25 cellular contexts compared by ENCODE assay signal in genomic region chr12:123984903-123985302, GRCh38. TPM values are rescaled to one million over a fixed set of nuclear protein-coding genes. Genes with fewer than 3 reads are reported as not detected.
DNase-seq lines count a peak whose midpoint lies in the region; ATAC-seq and TF ChIP-seq lines count a peak whose summit lies in the region.
"Had no signal": no experiment of that assay in that cellular context is flagged by ENCODE, and none has a peak within 500 bp of the region (broad histone marks: within the 10 kb centered on the region; RNA-seq: fewer than 3 reads in every experiment).

No MANE protein-coding gene starts in this region.

- WGBS in lower leg skin, 2 donors: 91 to 95% methylated on average over 4 of the region's 4 CpGs

- no peaks in the 10 kb centered on the region for H3K9me3 Mint-ChIP-seq in activated T-helper 17 cell treated with anti-CD3 and anti-CD28 coated beads, Interleukin-2, amount 50 U/mL, for 72 hours
- no peaks in the 10 kb centered on the region for H3K9me3 Mint-ChIP-seq in nephron
- H3K9me3 Mint-ChIP-seq: activated B cell treated with CpG ODN at 0.5 μM for 24 hours; CD4-positive, alpha-beta memory T cell; natural killer cell treated with Interleukin-12 subunit alpha and Interleukin-12 subunit beta and Interleukin-15 and Interleukin-18, amount 100 ng/mL, for 72 hours had no signal

- H3K36me3 Mint-ChIP-seq in activated T-helper 17 cell treated with anti-CD3 and anti-CD28 coated beads, Interleukin-2, amount 50 U/mL, for 72 hours (ENCODE audit: low read depth): peaks cover 67% of the 10 kb centered on the region
- peaks cover 40% of the 10 kb centered on the region for H3K36me3 Mint-ChIP-seq in nephron (ENCODE audit: low read depth)

- no peak overlapping the region for H3K4me3 Mint-ChIP-seq in activated T-helper 17 cell treated with anti-CD3 and anti-CD28 coated beads, Interleukin-2, amount 50 U/mL, for 72 hours
- H3K4me3 Mint-ChIP-seq in nephron: no peak overlapping the region
- H3K4me3 Mint-ChIP-seq: activated B cell treated with CpG ODN at 0.5 μM for 24 hours; B cell; CD4-positive, alpha-beta memory T cell; natural killer cell treated with Interleukin-12 subunit alpha and Interleukin-12 subunit beta and Interleukin-15 and Interleukin-18, amount 100 ng/mL, for 72 hours had no signal

- H3K4me3 ChIP-seq in lower leg skin (ENCODE audit: low read depth, poor library complexity, severe bottlenecking): no peak overlapping the region
- H3K4me3 ChIP-seq: SK-N-MC, skin epidermis, thoracic aorta had no signal

- DNase-seq in GM10248 (ENCODE audit: extremely low spot score) (peak; percentile 34), GM13976 (ENCODE audit: low spot score) (peak; percentile 26), NCI-H1436 (lab: John Stamatoyannopoulos, UW) (no peak), HT-29 (ENCODE audit: low spot score) (no peak), lower leg skin (ENCODE audit: low spot score in 2 of 2) (no peak)
- DNase-seq: ACHN; activated B cell treated with CpG ODN at 0.5 μM for 24 hours; activated CD4-positive, alpha-beta T cell treated with anti-CD3 and anti-CD28 coated beads, Interleukin-2, amount 50 U/mL, for 1 hour; activated effector memory CD4-positive, alpha-beta T cell treated with anti-CD3 and anti-CD28 coated beads, Interleukin-2, amount 50 U/mL, for 16 hours; activated T-cell treated with anti-CD3 and anti-CD28 coated beads, Interleukin-2, amount 50 U/mL, for 1 hour; CD4-positive, alpha-beta memory T cell; foreskin melanocyte; HCEC 1CT; mammary epithelial cell; NCI-H1694; NCI-H446; stimulated activated naive CD4-positive, alpha-beta T cell; T-helper 1 cell had no signal

- TF ChIP-seq CTCF in GM10248 (IDR thresholded peaks at IDR 0.05; ENCODE audit: control extremely low read depth, extremely low read depth, low read depth, missing control alignments) (no peak), GM13976 (IDR thresholded peaks at IDR 0.05; ENCODE audit: borderline replicate concordance, control extremely low read depth, extremely low read depth, insufficient read depth, missing control alignments) (no peak), nephron (IDR thresholded peaks at IDR 0.05; ENCODE audit: unreplicated experiment in 3 of 3) (no peak), lower leg skin (IDR thresholded peaks at IDR 0.05) (no peak)

- no peak for TF ChIP-seq POLR2A in lower leg skin (IDR thresholded peaks at IDR 0.05)

- H3K27ac Mint-ChIP-seq in activated T-helper 17 cell treated with anti-CD3 and anti-CD28 coated beads, Interleukin-2, amount 50 U/mL, for 72 hours: peak overlapping the region; percentile 2
- H3K27ac Mint-ChIP-seq in nephron: peak overlapping the region in 2 of 3 experiments; percentile 0 to 77
- H3K27ac Mint-ChIP-seq: activated B cell treated with CpG ODN at 0.5 μM for 24 hours; B cell; natural killer cell treated with Interleukin-12 subunit alpha and Interleukin-12 subunit beta and Interleukin-15 and Interleukin-18, amount 100 ng/mL, for 72 hours had no signal

- H3K4me1 Mint-ChIP-seq in activated T-helper 17 cell treated with anti-CD3 and anti-CD28 coated beads, Interleukin-2, amount 50 U/mL, for 72 hours: peaks cover 12% of the 10 kb centered on the region
- H3K4me1 Mint-ChIP-seq in nephron: peaks cover 32% of the 10 kb centered on the region

- in situ Hi-C loops in GM13976 (cut with MboI; ENCODE audit: low sequenced_read_pairs, unreplicated experiment): no loop called here

- POLR2A ChIA-PET in GM10248 (lab: Yijun Ruan, JAX): no interaction called here

- CTCF ChIA-PET in GM10248 (lab: Yijun Ruan, JAX): interaction anchor here (1.1 to 4.7 kb wide), 11 partner anchors 12 to 182 kb away, joined by 3 to 45 read pairs (median 4); no protein-coding TSS in a partner anchor

- no peak for ATAC-seq in activated T-helper 17 cell treated with anti-CD3 and anti-CD28 coated beads, Interleukin-2, amount 50 U/mL, for 72 hours (replicated peaks)
- ATAC-seq: natural killer cell treated with Interleukin-12 subunit alpha and Interleukin-12 subunit beta and Interleukin-15 and Interleukin-18, amount 100 ng/mL, for 72 hours had no signal

- no peaks in the 10 kb centered on the region for H3K27me3 Mint-ChIP-seq in activated T-helper 17 cell treated with anti-CD3 and anti-CD28 coated beads, Interleukin-2, amount 50 U/mL, for 72 hours
- no peaks in the 10 kb centered on the region for H3K27me3 Mint-ChIP-seq in nephron (ENCODE audit: low read depth)
- H3K27me3 Mint-ChIP-seq: activated B cell treated with CpG ODN at 0.5 μM for 24 hours; B cell; CD4-positive, alpha-beta memory T cell; natural killer cell treated with Interleukin-12 subunit alpha and Interleukin-12 subunit beta and Interleukin-15 and Interleukin-18, amount 100 ng/mL, for 72 hours had no signal

- intact Hi-C loops in lower leg skin (cut with DNase I; ENCODE audit: low total_unique reads): no loop called here

RNA-seq across cellular contexts. Expression of gene ZNF664, which starts 11.9 kb away (rescaled TPM):
- 10 to 100 TPM; 35.6 to 48.3 TPM for total RNA-seq in activated T-helper 17 cell treated with anti-CD3 and anti-CD28 coated beads, Interleukin-2, amount 50 U/mL, for 72 hours
- 86.7 and 103 TPM in 2 replicates for total RNA-seq in HT-29 (2014; rRNA removed; shearing (Covaris generic))
- 10 to 100 TPM; 16.3 to 41.5 (median 25.7) TPM for total RNA-seq in lower leg skin

RNA-seq across cellular contexts. Expression of gene CCDC92, which starts 12.3 kb away (rescaled TPM):
- total RNA-seq in activated T-helper 17 cell treated with anti-CD3 and anti-CD28 coated beads, Interleukin-2, amount 50 U/mL, for 72 hours: 10 to 100 TPM; 19.2 to 19.4 TPM
- total RNA-seq in HT-29 (2014; rRNA removed; shearing (Covaris generic)): 5.5 and 6.8 TPM in 2 replicates
- 10 to 100 TPM in 2 of 4 donors, 1 to 10 TPM in 2; 6.7 to 11.9 (median 10.1) TPM for total RNA-seq in lower leg skin

Comparison
In these comparisons a context has a peak if more than half of its experiments do, and no peak if none do; other contexts are left out.
1. DNase-seq: peak in GM10248 (single experiment) and GM13976 (single experiment); none in NCI-H1436 (single experiment), HT-29 (single experiment) and lower leg skin (0 of 2).